ENCODE assay signal across 16 cellular contexts in the genomic region with DNA sequence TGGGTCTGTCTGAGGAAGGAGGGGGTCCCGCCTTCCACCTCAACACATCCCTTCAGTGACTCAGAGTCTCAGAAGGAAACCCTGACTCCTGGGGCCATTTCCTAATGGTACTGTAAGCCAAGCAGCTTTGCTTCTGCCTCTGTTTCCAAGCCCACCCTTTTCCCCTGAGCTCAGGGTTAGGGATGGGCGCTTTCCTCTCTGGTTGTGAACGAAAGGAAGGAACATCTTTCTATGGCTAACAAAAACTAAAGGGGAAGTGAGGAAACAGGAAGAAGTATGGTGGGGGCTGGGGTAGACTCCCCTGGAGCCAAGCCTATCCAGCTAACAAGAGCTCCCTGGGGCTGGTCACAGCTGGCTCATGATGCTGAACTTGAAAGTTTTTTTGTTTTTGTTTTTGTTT. TPM values are rescaled to one million over a fixed set of nuclear protein-coding genes. Genes with fewer than 3 reads are reported as not detected.
DNase-seq lines count a peak whose midpoint lies in the region; ATAC-seq and TF ChIP-seq lines count a peak whose summit lies in the region.
"Had no signal": no experiment of that assay in that cellular context is flagged by ENCODE, and none has a peak within 500 bp of the region (broad histone marks: within the 10 kb centered on the region; RNA-seq: fewer than 3 reads in every experiment).

No MANE protein-coding gene starts in this region.

- H3K79me2 ChIP-seq in parathyroid adenoma: peaks cover 26% of the 10 kb centered on the region

- H3K4me3 ChIP-seq in parathyroid adenoma (ENCODE audit: low read depth, low read length): no peak overlapping the region
- no peak overlapping the region for H3K4me3 ChIP-seq in uterus
- H3K4me3 ChIP-seq: coronary artery, suprapubic skin had no signal

- no peak overlapping the region for H2AFZ ChIP-seq in parathyroid adenoma

- no peak overlapping the region for H3K4me3 Mint-ChIP-seq in endothelial cell (ENCODE audit: unreplicated experiment)
- no peak overlapping the region for H3K4me3 Mint-ChIP-seq in activated CD4-positive, alpha-beta T cell treated with anti-CD3 and anti-CD28 coated beads, Interleukin-2, amount 10 ng/mL, durations not matched to agents 7 days and 5 days
- no peak overlapping the region for H3K4me3 Mint-ChIP-seq in activated T-cell treated with anti-CD3 and anti-CD28 coated beads, Interleukin-2, amount 50 U/mL, for 4 hours
- H3K4me3 Mint-ChIP-seq: memory B cell; natural killer cell treated with Interleukin-12 subunit alpha and Interleukin-12 subunit beta and Interleukin-15 and Interleukin-18, amount 100 ng/mL, for 72 hours had no signal

- TF ChIP-seq CTCF in endothelial cell (IDR thresholded peaks at IDR 0.05; ENCODE audit: unreplicated experiment) (no peak), parathyroid adenoma (IDR thresholded peaks at IDR 0.05) (no peak), uterus (IDR thresholded peaks at IDR 0.05) (no peak)

- no peak overlapping the region for H3K4me2 ChIP-seq in parathyroid adenoma (ENCODE audit: low read length)

- H3K27me3 Mint-ChIP-seq in endothelial cell (ENCODE audit: unreplicated experiment): peaks cover 1% of the 10 kb centered on the region
- no peaks in the 10 kb centered on the region for H3K27me3 Mint-ChIP-seq in activated CD4-positive, alpha-beta T cell treated with anti-CD3 and anti-CD28 coated beads, Interleukin-2, amount 10 ng/mL, durations not matched to agents 7 days and 5 days
- no peaks in the 10 kb centered on the region for H3K27me3 Mint-ChIP-seq in activated T-cell treated with anti-CD3 and anti-CD28 coated beads, Interleukin-2, amount 50 U/mL, for 4 hours (ENCODE audit: low read depth)
- H3K27me3 Mint-ChIP-seq: memory B cell; natural killer cell treated with Interleukin-12 subunit alpha and Interleukin-12 subunit beta and Interleukin-15 and Interleukin-18, amount 100 ng/mL, for 72 hours had no signal

- H3K9me3 ChIP-seq in parathyroid adenoma (ENCODE audit: control insufficient read depth, low read length): no peaks in the 10 kb centered on the region
- H3K9me3 ChIP-seq in uterus: no peaks in the 10 kb centered on the region
- H3K9me3 ChIP-seq: suprapubic skin had no signal

- H3K36me3 ChIP-seq in parathyroid adenoma (ENCODE audit: control insufficient read depth, insufficient read depth, low read length): no peaks in the 10 kb centered on the region
- H3K36me3 ChIP-seq in uterus: no peaks in the 10 kb centered on the region

- POLR2A ChIA-PET in activated CD4-positive, alpha-beta T cell treated with anti-CD3 and anti-CD28 coated beads, Interleukin-2, amount 10 ng/mL, durations not matched to agents 7 days and 5 days (lab: Charles Lee): no interaction called here

- H3K4me1 ChIP-seq in parathyroid adenoma (no peaks in the 10 kb centered on the region), uterus (no peaks in the 10 kb centered on the region)
- H3K4me1 ChIP-seq: suprapubic skin had no signal

- H3K27me3 ChIP-seq in parathyroid adenoma (ENCODE audit: control insufficient read depth, insufficient read depth, low read length) (no peaks in the 10 kb centered on the region), uterus (no peaks in the 10 kb centered on the region)
- H3K27me3 ChIP-seq: suprapubic skin had no signal

- peaks cover 56% of the 10 kb centered on the region for H3K36me3 Mint-ChIP-seq in endothelial cell (ENCODE audit: low read depth, unreplicated experiment)
- H3K36me3 Mint-ChIP-seq in activated CD4-positive, alpha-beta T cell treated with anti-CD3 and anti-CD28 coated beads, Interleukin-2, amount 10 ng/mL, durations not matched to agents 7 days and 5 days (ENCODE audit: low read depth): peaks cover 60% of the 10 kb centered on the region
- H3K36me3 Mint-ChIP-seq in activated T-cell treated with anti-CD3 and anti-CD28 coated beads, Interleukin-2, amount 50 U/mL, for 4 hours (ENCODE audit: insufficient read depth): peaks cover 60% of the 10 kb centered on the region

- H3K27ac ChIP-seq in parathyroid adenoma (peak overlapping the region; percentile 33), uterus (peak overlapping the region in 1 of 2 donors; percentile 10)
- H3K27ac ChIP-seq: suprapubic skin had no signal

- DNase-seq in GF-D8 (lab: John Stamatoyannopoulos, UW) (peak; percentile 59), NOMO-1 treated with DMSO at 0.1 percent for 48 hours (lab: John Stamatoyannopoulos, UW; ENCODE audit: unreplicated experiment) (peak; percentile 73), endothelial cell (ENCODE audit: low spot score) (no peak), uterus (no peak)
- no peak for DNase-seq in activated CD4-positive, alpha-beta T cell treated with anti-CD3 and anti-CD28 coated beads, Interleukin-2, amount 10 ng/mL, durations not matched to agents 7 days and 5 days
- DNase-seq in stimulated activated CD4-positive, alpha-beta T cell treated with anti-CD3 and anti-CD28 coated beads, Interleukin-4, amount 100 ng/mL, for 1 hour: no peak
- DNase-seq in activated T-cell treated with anti-CD3 and anti-CD28 coated beads, Interleukin-2, amount 50 U/mL, for 4 hours: no peak
- DNase-seq: activated naive CD4-positive, alpha-beta T cell; H7; NCI-H2029 treated with DMSO at 0.1 percent for 48 hours; NCI-H526 had no signal

- TF ChIP-seq POLR2A in uterus (IDR thresholded peaks at IDR 0.05): no peak

- H3K9ac ChIP-seq in parathyroid adenoma: no peak overlapping the region

- H3K9me3 Mint-ChIP-seq in endothelial cell (ENCODE audit: unreplicated experiment): no peaks in the 10 kb centered on the region
- no peaks in the 10 kb centered on the region for H3K9me3 Mint-ChIP-seq in activated CD4-positive, alpha-beta T cell treated with anti-CD3 and anti-CD28 coated beads, Interleukin-2, amount 10 ng/mL, durations not matched to agents 7 days and 5 days
- H3K9me3 Mint-ChIP-seq in activated T-cell treated with anti-CD3 and anti-CD28 coated beads, Interleukin-2, amount 50 U/mL, for 4 hours: no peaks in the 10 kb centered on the region
- H3K9me3 Mint-ChIP-seq: memory B cell; natural killer cell treated with Interleukin-12 subunit alpha and Interleukin-12 subunit beta and Interleukin-15 and Interleukin-18, amount 100 ng/mL, for 72 hours had no signal

- no peak for ATAC-seq in activated T-cell treated with anti-CD3 and anti-CD28 coated beads, Interleukin-2, amount 50 U/mL, for 4 hours
- ATAC-seq: natural killer cell treated with Interleukin-12 subunit alpha and Interleukin-12 subunit beta and Interleukin-15 and Interleukin-18, amount 100 ng/mL, for 72 hours had no signal

- intact Hi-C loops in uterus (cut with DNase I; ENCODE audit: low total_unique reads): no loop called here

- CTCF ChIA-PET in activated CD4-positive, alpha-beta T cell treated with anti-CD3 and anti-CD28 coated beads, Interleukin-2, amount 10 ng/mL, durations not matched to agents 7 days and 5 days (lab: Charles Lee): interaction anchor here (1.1 to 2.9 kb wide), 6 partner anchors 9 to 52 kb away, joined by 3 to 11 read pairs (median 4); a partner anchor contains a TSS

- H3K27ac Mint-ChIP-seq in endothelial cell (ENCODE audit: unreplicated experiment): peak overlapping the region; percentile 88
- no peak overlapping the region for H3K27ac Mint-ChIP-seq in activated CD4-positive, alpha-beta T cell treated with anti-CD3 and anti-CD28 coated beads, Interleukin-2, amount 10 ng/mL, durations not matched to agents 7 days and 5 days
- H3K27ac Mint-ChIP-seq: memory B cell had no signal

- H3K4me1 Mint-ChIP-seq in endothelial cell (ENCODE audit: unreplicated experiment): peaks cover 60% of the 10 kb centered on the region
- H3K4me1 Mint-ChIP-seq in activated CD4-positive, alpha-beta T cell treated with anti-CD3 and anti-CD28 coated beads, Interleukin-2, amount 10 ng/mL, durations not matched to agents 7 days and 5 days: peaks cover 2% of the 10 kb centered on the region
- no peaks in the 10 kb centered on the region for H3K4me1 Mint-ChIP-seq in activated T-cell treated with anti-CD3 and anti-CD28 coated beads, Interleukin-2, amount 50 U/mL, for 4 hours (ENCODE audit: low read depth)
- H3K4me1 Mint-ChIP-seq: memory B cell had no signal

RNA-seq across cellular contexts. Expression of a gene that starts 11.6 kb away (rescaled TPM):
- 35.0 TPM for total RNA-seq in endothelial cell (ENCODE audit: unreplicated experiment)
- total RNA-seq in uterus: 10 to 100 TPM; 13.8 to 44.8 (median 32.1) TPM
- 10 to 100 TPM; 18.3 to 21.7 TPM for total RNA-seq in activated CD4-positive, alpha-beta T cell treated with anti-CD3 and anti-CD28 coated beads, Interleukin-2, amount 10 ng/mL, durations not matched to agents 7 days and 5 days
- total RNA-seq in activated T-cell treated with anti-CD3 and anti-CD28 coated beads, Interleukin-2, amount 50 U/mL, for 4 hours: 10 to 100 TPM; 17.0 to 20.4 (median 17.0) TPM

RNA-seq across cellular contexts. Expression of a gene that starts 11.7 kb away (rescaled TPM):
- total RNA-seq in endothelial cell (ENCODE audit: unreplicated experiment) (124 TPM), uterus (100 to 1,000 TPM in 1 of 4 donors, 10 to 100 TPM in 3; 15.6 to 108 (median 53.5) TPM)
- total RNA-seq in activated CD4-positive, alpha-beta T cell treated with anti-CD3 and anti-CD28 coated beads, Interleukin-2, amount 10 ng/mL, durations not matched to agents 7 days and 5 days: 10 to 100 TPM; 80.5 to 94.4 TPM
- 100 to 1,000 TPM; 153 to 172 (median 153) TPM for total RNA-seq in activated T-cell treated with anti-CD3 and anti-CD28 coated beads, Interleukin-2, amount 50 U/mL, for 4 hours

RNA-seq across cellular contexts. Expression of a gene that starts 26.9 kb away (rescaled TPM):
- 5.6 TPM for total RNA-seq in endothelial cell (ENCODE audit: unreplicated experiment)
- total RNA-seq in uterus: 10 to 100 TPM in 3 of 4 donors, 1 to 10 TPM in 1; 1.2 to 46.1 (median 13.9) TPM
- 10 to 100 TPM; 15.5 to 20.1 TPM for total RNA-seq in activated CD4-positive, alpha-beta T cell treated with anti-CD3 and anti-CD28 coated beads, Interleukin-2, amount 10 ng/mL, durations not matched to agents 7 days and 5 days
- 10 to 100 TPM; 13.3 to 13.8 (median 13.3) TPM for total RNA-seq in activated T-cell treated with anti-CD3 and anti-CD28 coated beads, Interleukin-2, amount 50 U/mL, for 4 hours

RNA-seq across cellular contexts. Expression of a gene that starts 58.3 kb away (rescaled TPM):
- total RNA-seq in endothelial cell (ENCODE audit: unreplicated experiment) (not detected), uterus (1 to 10 TPM in 2 of 4 donors, under 1 TPM in 1, not detected in 1; 0.51 to 6.4 (median 2.1) TPM)
- total RNA-seq in activated CD4-positive, alpha-beta T cell treated with anti-CD3 and anti-CD28 coated beads, Interleukin-2, amount 10 ng/mL, durations not matched to agents 7 days and 5 days: under 1 TPM; 0.10 to 0.29 TPM
- under 1 TPM in 2 of 3 donors, not detected in 1; 0.18 to 0.26 TPM for total RNA-seq in activated T-cell treated with anti-CD3 and anti-CD28 coated beads, Interleukin-2, amount 50 U/mL, for 4 hours

Comparison
In these comparisons a context has a peak if more than half of its experiments do, and no peak if none do; other contexts are left out.
1. DNase-seq: peak in GF-D8 (single experiment) and NOMO-1 treated with DMSO at 0.1 percent for 48 hours (single experiment); none in endothelial cell (single experiment), uterus (0 of 2), activated CD4-positive, alpha-beta T cell treated with anti-CD3 and anti-CD28 coated beads, Interleukin-2, amount 10 ng/mL, durations not matched to agents 7 days and 5 days (single experiment), stimulated activated CD4-positive, alpha-beta T cell treated with anti-CD3 and anti-CD28 coated beads, Interleukin-4, amount 100 ng/mL, for 1 hour (single experiment) and activated T-cell treated with anti-CD3 and anti-CD28 coated beads, Interleukin-2, amount 50 U/mL, for 4 hours (single experiment).